ENCODE assay signal across 1 cellular context in the genomic region with DNA sequence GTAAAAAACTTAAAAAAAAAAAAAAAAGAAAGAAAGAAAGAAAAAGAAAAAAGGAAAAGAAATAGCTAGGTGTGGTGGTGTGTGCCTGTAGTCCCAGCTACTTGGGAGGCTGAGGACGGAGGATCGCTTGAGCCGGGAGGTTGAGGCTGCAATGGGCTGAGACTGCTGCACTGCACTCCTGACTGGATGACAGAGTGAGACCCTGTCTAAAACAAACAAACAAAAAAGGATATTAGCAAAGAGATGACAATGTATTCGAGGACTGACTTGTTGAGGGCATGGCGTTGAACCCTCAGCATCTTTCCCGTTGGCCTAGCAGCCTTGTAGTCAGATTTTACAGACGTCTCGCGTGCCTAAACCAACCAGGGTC.
TF ChIP-seq lines count a peak whose summit lies in the region.

No MANE protein-coding gene starts in this region.

TF ChIP-seq in K562, 482 proteins besides CTCF, POLR2A, EP300 and RAD21 (continued from another document):
- TF ChIP-seq, protein P1, sequence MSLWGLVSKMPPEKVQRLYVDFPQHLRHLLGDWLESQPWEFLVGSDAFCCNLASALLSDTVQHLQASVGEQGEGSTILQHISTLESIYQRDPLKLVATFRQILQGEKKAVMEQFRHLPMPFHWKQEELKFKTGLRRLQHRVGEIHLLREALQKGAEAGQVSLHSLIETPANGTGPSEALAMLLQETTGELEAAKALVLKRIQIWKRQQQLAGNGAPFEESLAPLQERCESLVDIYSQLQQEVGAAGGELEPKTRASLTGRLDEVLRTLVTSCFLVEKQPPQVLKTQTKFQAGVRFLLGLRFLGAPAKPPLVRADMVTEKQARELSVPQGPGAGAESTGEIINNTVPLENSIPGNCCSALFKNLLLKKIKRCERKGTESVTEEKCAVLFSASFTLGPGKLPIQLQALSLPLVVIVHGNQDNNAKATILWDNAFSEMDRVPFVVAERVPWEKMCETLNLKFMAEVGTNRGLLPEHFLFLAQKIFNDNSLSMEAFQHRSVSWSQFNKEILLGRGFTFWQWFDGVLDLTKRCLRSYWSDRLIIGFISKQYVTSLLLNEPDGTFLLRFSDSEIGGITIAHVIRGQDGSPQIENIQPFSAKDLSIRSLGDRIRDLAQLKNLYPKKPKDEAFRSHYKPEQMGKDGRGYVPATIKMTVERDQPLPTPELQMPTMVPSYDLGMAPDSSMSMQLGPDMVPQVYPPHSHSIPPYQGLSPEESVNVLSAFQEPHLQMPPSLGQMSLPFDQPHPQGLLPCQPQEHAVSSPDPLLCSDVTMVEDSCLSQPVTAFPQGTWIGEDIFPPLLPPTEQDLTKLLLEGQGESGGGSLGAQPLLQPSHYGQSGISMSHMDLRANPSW (CRISPR knock-in tag; IDR thresholded peaks at IDR 0.05) = no peak
TF ChIP-seq in K562: peak in this region for 0.
